ENCODE assay signal across 7 cellular contexts in the genomic region with DNA sequence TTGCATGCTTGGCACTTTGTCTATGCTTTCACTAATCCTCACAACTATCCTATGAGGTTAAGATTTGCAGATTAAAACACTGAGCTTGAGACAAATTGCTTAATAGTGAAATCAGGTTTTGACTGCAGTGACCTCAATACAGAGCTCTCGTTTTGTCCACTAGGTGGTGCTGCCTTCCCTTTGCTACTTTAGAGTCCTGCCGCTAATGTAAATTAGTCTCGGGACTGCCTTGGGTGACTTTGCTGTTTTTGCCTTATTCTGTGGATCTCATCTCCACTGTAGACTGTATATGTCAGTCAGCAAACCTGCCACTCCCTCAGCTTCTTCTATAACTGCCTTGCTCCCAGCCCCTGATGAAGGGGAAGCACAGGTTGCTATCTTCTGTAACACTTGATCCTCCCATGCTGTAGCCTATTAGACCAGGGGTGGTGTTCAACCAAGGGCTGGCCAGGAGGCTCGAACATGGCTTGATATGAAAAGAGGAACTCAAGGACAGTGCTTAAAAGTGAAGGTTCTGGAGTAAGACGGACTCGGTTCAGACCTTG. TPM values are rescaled to one million over a fixed set of nuclear protein-coding genes. Genes with fewer than 3 reads are reported as not detected.
DNase-seq lines count a peak whose midpoint lies in the region; TF ChIP-seq lines count a peak whose summit lies in the region.

No MANE protein-coding gene starts in this region.

- H3K9me3 ChIP-seq in Karpas-422 (ENCODE audit: low read length) (no peaks in the 10 kb centered on the region), SJSA1 (replicated peaks) (no peaks in the 10 kb centered on the region), adrenal gland (replicated peaks in 1 of 3) (no peaks in the 10 kb centered on the region), right atrium auricular region (no peaks in the 10 kb centered on the region)

- TF ChIP-seq CTCF in GM10266 (IDR thresholded peaks at IDR 0.05; ENCODE audit: control insufficient read depth, insufficient read depth, low read depth, missing control alignments) (peak; percentile 81), adrenal gland (IDR thresholded peaks at IDR 0.05) (peak; percentile 91 to 95 (median 92)), right atrium auricular region (IDR thresholded peaks at IDR 0.05) (peak; percentile 79 to 93), retinal pigment epithelial cell (conservative IDR thresholded peaks at IDR 0.05; ENCODE audit: low read depth, low read length) (peak; percentile 94)

- no peak overlapping the region for H3K9ac ChIP-seq in Karpas-422 (ENCODE audit: low read length)

- no peaks in the 10 kb centered on the region for H3K36me3 ChIP-seq in Karpas-422 (ENCODE audit: insufficient read depth, low read length)
- H3K36me3 ChIP-seq in SJSA1, result no peaks in the 10 kb centered on the region
- no peaks in the 10 kb centered on the region for H3K36me3 ChIP-seq in adrenal gland (replicated peaks in 1 of 2)
- H3K36me3 ChIP-seq in right atrium auricular region, result no peaks in the 10 kb centered on the region

- TF ChIP-seq POLR2A in adrenal gland (IDR thresholded peaks at IDR 0.05), result peak in 1 of 2 donors; percentile 16

- H4K20me1 ChIP-seq in Karpas-422 (ENCODE audit: insufficient read depth, low read depth, low read length), result no peaks in the 10 kb centered on the region

- no peak overlapping the region for H3K4me2 ChIP-seq in Karpas-422 (ENCODE audit: low read depth, low read length, poor library complexity, severe bottlenecking)

- no peak overlapping the region for H2AFZ ChIP-seq in Karpas-422 (ENCODE audit: low read length)

- intact Hi-C loops in adrenal gland (cut with DNase I), result loop anchor here in 1 of 2 donors (5.0 kb wide), 1 partner anchor 176 kb away; no protein-coding TSS in a partner anchor

- H3K79me2 ChIP-seq in Karpas-422 (ENCODE audit: low read length), result no peaks in the 10 kb centered on the region

- H3K9me2 ChIP-seq in Karpas-422 (replicated peaks; ENCODE audit: insufficient read depth, low read length), result no peaks in the 10 kb centered on the region

- DNase-seq in GM10266 (ENCODE audit: extremely low spot score), result peak; percentile 38
- peak; percentile 90 for DNase-seq in H4 (ENCODE audit: low spot score)
- peak; percentile 89 for DNase-seq in Karpas-422
- peak; percentile 42 to 59 for DNase-seq in SJSA1 (ENCODE audit: low read depth in 1 of 2, low spot score in 2 of 2)
- DNase-seq in adrenal gland, result peak; percentile 82 to 95 (median 86)
- peak; percentile 80 for DNase-seq in right atrium auricular region (ENCODE audit: low spot score)
- peak; percentile 26 for DNase-seq in retinal pigment epithelial cell (ENCODE audit: low read depth)

- H3K27ac ChIP-seq in Karpas-422 (ENCODE audit: low read length) (no peak overlapping the region), SJSA1 (no peak overlapping the region), adrenal gland (peak overlapping the region in 3 of 5 donors; percentile 44 to 75 (median 62)), right atrium auricular region (no peak overlapping the region)

- H3K27me3 ChIP-seq in Karpas-422 (ENCODE audit: low read length) (no peaks in the 10 kb centered on the region), SJSA1 (replicated peaks) (peaks cover 3% of the 10 kb centered on the region; the same call in 1 of the 2 replicates), adrenal gland (no peaks in the 10 kb centered on the region), right atrium auricular region (no peaks in the 10 kb centered on the region)

- no peak overlapping the region for H3K4me3 ChIP-seq in Karpas-422 (ENCODE audit: low read length)
- no peak overlapping the region for H3K4me3 ChIP-seq in SJSA1
- no peak overlapping the region for H3K4me3 ChIP-seq in adrenal gland
- no peak overlapping the region for H3K4me3 ChIP-seq in right atrium auricular region
- no peak overlapping the region for H3K4me3 ChIP-seq in retinal pigment epithelial cell (ENCODE audit: low read length)

- peaks cover 3% of the 10 kb centered on the region; the same call in 1 of the 2 replicates for H3K4me1 ChIP-seq in Karpas-422 (ENCODE audit: low read length)
- H3K4me1 ChIP-seq in SJSA1 (replicated peaks), result no peaks in the 10 kb centered on the region
- peaks cover 0 to 36% of the 10 kb centered on the region in 2 donors for H3K4me1 ChIP-seq in adrenal gland (replicated peaks in 1 of 2)
- peaks cover 0 to 6% of the 10 kb centered on the region in 2 donors for H3K4me1 ChIP-seq in right atrium auricular region

- 9 to 26% (median 12%) methylated on average over 6 of the region's 6 CpGs for WGBS in adrenal gland, 4 donors

RNA-seq across cellular contexts. Expression of gene ASB4, which starts 26.0 kb away (rescaled TPM):
- total RNA-seq in H4 (2014; rRNA removed; shearing (Covaris generic)), result not detected in 2 replicates
- total RNA-seq in Karpas-422 (2014; rRNA removed; shearing (Covaris generic); ENCODE audit: low replicate concordance), result not detected in 2 replicates
- not detected in 2 replicates for total RNA-seq in SJSA1 (2014; rRNA removed; shearing (Covaris generic))
- total RNA-seq in adrenal gland (100 to 1,000 TPM in 3 of 8 donors, 10 to 100 TPM in 5; 39.9 to 323 (median 88.2) TPM), right atrium auricular region (1 to 10 TPM; 1.5 to 4.6 TPM)
- polyA plus RNA-seq in adrenal gland, result 100 to 1,000 TPM in 1 of 3 donors, 10 to 100 TPM in 2; 18.3 to 150 (median 53.4) TPM

Comparison
In these comparisons a context has a peak if more than half of its experiments do, and no peak if none do; other contexts are left out.
1. DNase-seq: peak in every context shown above with its lines; median percentile 90 in H4; 89 in Karpas-422; 86 in adrenal gland; 80 in right atrium auricular region; 50 in SJSA1; 38 in GM10266; 26 in retinal pigment epithelial cell.
2. H3K27ac ChIP-seq: peak in adrenal gland (3 of 5); none in Karpas-422 (single experiment), SJSA1 (single experiment) and right atrium auricular region (0 of 2).
3. RNA of gene ASB4, which starts 26.0 kb away (total RNA-seq): 39.9 to 323 TPM in adrenal gland; 1.5 to 4.6 TPM in right atrium auricular region, not detected in H4, not detected in Karpas-422 and not detected in SJSA1; every median in the first group is over 4 times any median in the second.
4. Peak in every context shown above with its lines, with median percentiles within 50 percentile points of each other: CTCF ChIP-seq.